In genomic region chr12:124684971-124685688, GRCh38 we compare ENCODE assay signal across 8 cellular contexts.
A peak's percentile ranks its signal among the peaks of the same experiment; 100 is the strongest.
DNase-seq lines count a peak whose midpoint lies in the region; ATAC-seq lines count a peak whose summit lies in the region.

No MANE protein-coding gene starts in this region.

- H3K27ac ChIP-seq in cingulate gyrus (ENCODE audit: low read depth, low read length), result peak overlapping the region; percentile 81

- DNase-seq in A172 (ENCODE audit: low spot score), result peak; percentile 63
- DNase-seq in LHCN-M2 (ENCODE audit: low read depth), result peak; percentile 62
- peak; percentile 46 for DNase-seq in middle frontal gyrus (ENCODE audit: extremely low spot score, low spot score)
- no peak for DNase-seq in germinal center (ENCODE audit: low spot score)
- DNase-seq in kidney tubule cell (ENCODE audit: low spot score), result no peak
- no peak for DNase-seq in central memory CD4-positive, alpha-beta T cell

- ATAC-seq in HG03159 (IDR thresholded peaks at IDR 0.05; ENCODE audit: unreplicated experiment), result no peak

Comparison
In these comparisons a context has a peak if more than half of its experiments do, and no peak if none do; other contexts are left out.
1. DNase-seq: peak in A172 (single experiment), LHCN-M2 (single experiment) and middle frontal gyrus (single experiment); none in germinal center (single experiment), kidney tubule cell (single experiment) and central memory CD4-positive, alpha-beta T cell (single experiment).